ENCODE assay signal across 8 cellular contexts in genomic region chr17:41689497-41690299, GRCh38. TPM values are rescaled to one million over a fixed set of nuclear protein-coding genes. Genes with fewer than 3 reads are reported as not detected.
A peak's percentile ranks its signal among the peaks of the same experiment; 100 is the strongest.
DNase-seq lines count a peak whose midpoint lies in the region; ATAC-seq and TF ChIP-seq lines count a peak whose summit lies in the region.

No MANE protein-coding gene starts in this region.

- TF ChIP-seq CTCF in epithelial cell of proximal tubule (conservative IDR thresholded peaks at IDR 0.05; ENCODE audit: low read depth, low read length): peak; percentile 70
- TF ChIP-seq CTCF in neural crest cell (conservative IDR thresholded peaks at IDR 0.05): peak; percentile 81

- POLR2A ChIA-PET in activated CD4-positive, alpha-beta memory T cell treated with anti-CD3 and anti-CD28 coated beads, Interleukin-2, amount 10 ng/mL, durations not matched to agents 7 days and 5 days (lab: Charles Lee): interaction anchor here (0.5 to 6.9 kb wide), 48 partner anchors 10 to 1471 kb away, joined by 3 to 494 read pairs (median 5); partner anchors contain the start of genes ACLY, CCR7, CNP and DHX58

- H3K27me3 Mint-ChIP-seq in activated CD4-positive, alpha-beta memory T cell treated with anti-CD3 and anti-CD28 coated beads, Interleukin-2, amount 10 ng/mL, durations not matched to agents 7 days and 5 days: no peaks in the 10 kb centered on the region
- peaks cover 14% of the 10 kb centered on the region for H3K27me3 Mint-ChIP-seq in neural crest cell (ENCODE audit: low read depth)

- peak overlapping the region; percentile 75 for H3K4me3 ChIP-seq in epithelial cell of proximal tubule (ENCODE audit: low read depth, low read length)

- CTCF ChIA-PET in activated CD4-positive, alpha-beta memory T cell treated with anti-CD3 and anti-CD28 coated beads, Interleukin-2, amount 10 ng/mL, durations not matched to agents 7 days and 5 days (lab: Charles Lee): interaction anchor here (0.5 to 17.1 kb wide), 12 partner anchors 10 to 871 kb away, joined by 3 to 395 read pairs (median 7); partner anchors contain the start of gene ACLY

- DNase-seq in NCI-H345 (lab: John Stamatoyannopoulos, UW): peak; percentile 11
- DNase-seq in NCI-H345 treated with DMSO at 0.1 percent for 48 hours (lab: John Stamatoyannopoulos, UW; ENCODE audit: unreplicated experiment): no peak
- peak; percentile 51 for DNase-seq in NCI-H1694 treated with DMSO at 0.1 percent for 48 hours (lab: John Stamatoyannopoulos, UW)
- DNase-seq in activated CD4-positive, alpha-beta memory T cell treated with anti-CD3 and anti-CD28 coated beads, Interleukin-2, amount 10 ng/mL, durations not matched to agents 7 days and 5 days: peak; percentile 61
- no peak for DNase-seq in epithelial cell of proximal tubule (ENCODE audit: low read depth)
- DNase-seq in neural crest cell (ENCODE audit: low read depth, low spot score): peak; percentile 71
- DNase-seq in NK-92 treated with Interleukin-12 subunit alpha and Interleukin-12 subunit beta, amount 100 ng/mL, for 24 hours (lab: John Stamatoyannopoulos, UW): no peak

- H3K9me3 Mint-ChIP-seq in activated CD4-positive, alpha-beta memory T cell treated with anti-CD3 and anti-CD28 coated beads, Interleukin-2, amount 10 ng/mL, durations not matched to agents 7 days and 5 days: no peaks in the 10 kb centered on the region
- no peaks in the 10 kb centered on the region for H3K9me3 Mint-ChIP-seq in neural crest cell

- ATAC-seq in HG02588 (IDR thresholded peaks at IDR 0.05; ENCODE audit: unreplicated experiment): no peak

- peaks cover 39% of the 10 kb centered on the region for H3K4me1 Mint-ChIP-seq in activated CD4-positive, alpha-beta memory T cell treated with anti-CD3 and anti-CD28 coated beads, Interleukin-2, amount 10 ng/mL, durations not matched to agents 7 days and 5 days
- H3K4me1 Mint-ChIP-seq in neural crest cell: peaks cover 22% of the 10 kb centered on the region

- H3K27ac Mint-ChIP-seq in activated CD4-positive, alpha-beta memory T cell treated with anti-CD3 and anti-CD28 coated beads, Interleukin-2, amount 10 ng/mL, durations not matched to agents 7 days and 5 days: peak overlapping the region; percentile 98
- peak overlapping the region; percentile 96 for H3K27ac Mint-ChIP-seq in neural crest cell (ENCODE audit: unreplicated experiment)

- peaks cover 57% of the 10 kb centered on the region for H3K36me3 Mint-ChIP-seq in activated CD4-positive, alpha-beta memory T cell treated with anti-CD3 and anti-CD28 coated beads, Interleukin-2, amount 10 ng/mL, durations not matched to agents 7 days and 5 days (ENCODE audit: low read depth)
- peaks cover 31% of the 10 kb centered on the region for H3K36me3 Mint-ChIP-seq in neural crest cell (ENCODE audit: low read depth)

- H3K4me3 Mint-ChIP-seq in activated CD4-positive, alpha-beta memory T cell treated with anti-CD3 and anti-CD28 coated beads, Interleukin-2, amount 10 ng/mL, durations not matched to agents 7 days and 5 days: peak overlapping the region; percentile 88
- peak overlapping the region; percentile 99 for H3K4me3 Mint-ChIP-seq in neural crest cell

RNA-seq across cellular contexts. Expression of gene EIF1, which starts 1.0 kb away (rescaled TPM):
- total RNA-seq in activated CD4-positive, alpha-beta memory T cell treated with anti-CD3 and anti-CD28 coated beads, Interleukin-2, amount 10 ng/mL, durations not matched to agents 7 days and 5 days: 100 to 1,000 TPM; 933 to 950 TPM
- total RNA-seq in epithelial cell of proximal tubule: 59.0 and 86.7 TPM in 2 replicates
- 617 and 620 TPM in 2 replicates for total RNA-seq in neural crest cell

RNA-seq across cellular contexts. Expression of gene GAST, which starts 22.4 kb away (rescaled TPM):
- total RNA-seq in activated CD4-positive, alpha-beta memory T cell treated with anti-CD3 and anti-CD28 coated beads, Interleukin-2, amount 10 ng/mL, durations not matched to agents 7 days and 5 days: not detected
- total RNA-seq in epithelial cell of proximal tubule (not detected in 2 replicates), neural crest cell (not detected in 2 replicates)

RNA-seq across cellular contexts. Expression of gene HAP1, which starts 44.7 kb away (rescaled TPM):
- total RNA-seq in activated CD4-positive, alpha-beta memory T cell treated with anti-CD3 and anti-CD28 coated beads, Interleukin-2, amount 10 ng/mL, durations not matched to agents 7 days and 5 days: under 1 TPM; 0.05 TPM
- total RNA-seq in epithelial cell of proximal tubule (0.06 and 0.14 TPM in 2 replicates), neural crest cell (1.5 and 1.6 TPM in 2 replicates)

Comparison
In these comparisons a context has a peak if more than half of its experiments do, and no peak if none do; other contexts are left out.
1. DNase-seq: peak in NCI-H345 (single experiment), NCI-H1694 treated with DMSO at 0.1 percent for 48 hours (single experiment), activated CD4-positive, alpha-beta memory T cell treated with anti-CD3 and anti-CD28 coated beads, Interleukin-2, amount 10 ng/mL, durations not matched to agents 7 days and 5 days (single experiment) and neural crest cell (single experiment); none in NCI-H345 treated with DMSO at 0.1 percent for 48 hours (single experiment), epithelial cell of proximal tubule (single experiment) and NK-92 treated with Interleukin-12 subunit alpha and Interleukin-12 subunit beta, amount 100 ng/mL, for 24 hours (single experiment).